33 cellular contexts compared by ENCODE assay signal in the genomic region with DNA sequence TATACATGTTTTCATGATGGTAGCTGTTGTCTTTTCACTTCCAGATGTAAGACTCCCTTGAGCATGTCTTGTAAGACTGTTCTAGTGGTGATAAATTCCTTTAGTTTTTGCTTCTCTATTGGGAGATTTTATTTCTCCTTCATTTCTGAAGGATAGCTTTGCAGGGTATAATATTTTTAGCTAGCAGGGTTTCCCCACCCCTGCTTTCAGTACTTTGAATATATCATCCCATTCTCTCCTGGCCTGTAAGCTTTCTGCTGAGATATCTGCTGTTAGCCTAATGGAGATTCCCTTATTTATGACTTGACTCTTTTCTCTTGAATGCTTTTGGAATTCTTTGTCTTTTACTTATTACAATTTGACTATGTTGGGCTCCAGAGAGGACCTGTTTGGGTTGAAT.
"Had no signal": no experiment of that assay in that cellular context is flagged by ENCODE, and none has a peak within 500 bp of the region (broad histone marks: within the 10 kb centered on the region; RNA-seq: fewer than 3 reads in every experiment).

No MANE protein-coding gene starts in this region.

- H3K27me3 ChIP-seq: adrenal gland, ascending aorta, body of pancreas, brain microvascular endothelial cell, breast epithelium, cardiac muscle cell had no signal

- H3K4me1 ChIP-seq: adrenal gland, ascending aorta, body of pancreas, breast epithelium had no signal

- H3K27ac ChIP-seq: adrenal gland, ascending aorta, body of pancreas, brain microvascular endothelial cell, breast epithelium, cardiac muscle cell had no signal

- ATAC-seq: activated naive CD4-positive, alpha-beta T cell treated with anti-CD3 and anti-CD28 coated beads, Interleukin-2, amount 50 U/mL, for 72 hours; activated naive CD8-positive, alpha-beta T cell treated with anti-CD3 and anti-CD28 coated beads, Interleukin-2, amount 50 U/mL, for 24 hours; activated T-cell treated with anti-CD3 and anti-CD28 coated beads, Interleukin-2, amount 50 U/mL, for 4 hours; activated T-cell treated with anti-CD3 and anti-CD28 coated beads, Interleukin-2, amount 50 U/mL, for 72 hours; activated T-helper 17 cell treated with anti-CD3 and anti-CD28 coated beads, Interleukin-2, amount 50 U/mL, for 72 hours; body of pancreas had no signal

- H3K9me3 ChIP-seq: body of pancreas had no signal

- FAIRE-seq: bronchial epithelial cell had no signal

- H3K4me3 ChIP-seq: adrenal gland, ascending aorta, body of pancreas, breast epithelium, cardiac muscle cell had no signal

- DNase-seq: activated effector memory CD4-positive, alpha-beta T cell treated with anti-CD3 and anti-CD28 coated beads, Interleukin-2, amount 50 U/mL, for 16 hours; activated effector memory CD4-positive, alpha-beta T cell treated with Interleukin-2 at 50 U/mL for 16 hours; activated gamma-delta T cell; activated gamma-delta T cell treated with Interleukin-2 at 50 U/mL for 16 hours; activated naive CD4-positive, alpha-beta T cell; activated naive CD4-positive, alpha-beta T cell treated with anti-CD3 and anti-CD28 coated beads for 36 hours; activated naive CD4-positive, alpha-beta T cell treated with anti-CD3 and anti-CD28 coated beads, Interleukin-2, amount 10 ng/mL, durations not matched to agents 7 days and 5 days; activated naive CD4-positive, alpha-beta T cell treated with anti-CD3 and anti-CD28 coated beads, Interleukin-2, amount 50 U/mL, for 16 hours; activated naive CD4-positive, alpha-beta T cell treated with Interleukin-2 at 50 U/mL for 16 hours; activated naive CD8-positive, alpha-beta T cell treated with anti-CD3 and anti-CD28 coated beads for 36 hours; activated naive CD8-positive, alpha-beta T cell treated with anti-CD3 and anti-CD28 coated beads, Interleukin-2, amount 10 ng/mL, durations not matched to agents 7 days and 5 days; activated naive CD8-positive, alpha-beta T cell treated with anti-CD3 and anti-CD28 coated beads, Interleukin-2, amount 50 U/mL, for 24 hours; activated T-cell treated with anti-CD3 and anti-CD28 coated beads, Interleukin-2, amount 50 U/mL, for 1 hour; activated T-cell treated with anti-CD3 and anti-CD28 coated beads, Interleukin-2, amount 50 U/mL, for 24 hours; activated T-cell treated with anti-CD3 and anti-CD28 coated beads, Interleukin-2, amount 50 U/mL, for 4 hours; activated T-cell treated with anti-CD3 and anti-CD28 coated beads, Interleukin-2, amount 50 U/mL, for 48 hours; activated T-cell treated with anti-CD3 and anti-CD28 coated beads, Interleukin-2, amount 50 U/mL, for 72 hours; adrenal gland; amniotic stem cell; amygdala; anterior cingulate cortex; aorta; body of pancreas; brain microvascular endothelial cell; caudate nucleus; central memory CD4-positive, alpha-beta T cell; cerebellar nuclear complex had no signal

- H3K36me3 ChIP-seq: adrenal gland, brain microvascular endothelial cell, breast epithelium, cardiac muscle cell had no signal
